ENCODE assay signal across 25 cellular contexts in the genomic region with DNA sequence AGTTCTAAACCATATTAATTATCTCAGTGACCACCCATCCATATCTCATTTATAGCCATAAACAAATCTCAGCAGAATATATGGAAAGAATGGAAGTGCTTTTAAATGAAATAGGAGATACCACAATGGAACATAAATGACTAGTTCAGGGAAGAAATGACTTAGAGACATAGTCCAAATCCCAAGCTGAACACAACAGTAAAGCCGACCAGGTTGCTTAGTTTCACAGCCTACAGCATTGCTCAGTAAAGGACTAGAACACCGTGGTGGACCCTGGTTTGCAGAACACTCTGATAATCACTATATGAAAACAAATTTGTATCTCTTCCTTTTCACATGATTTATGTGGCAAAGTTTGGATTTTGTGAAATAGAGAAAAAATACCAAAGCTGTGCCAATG.
"Had no signal": no experiment of that assay in that cellular context is flagged by ENCODE, and none has a peak within 500 bp of the region (broad histone marks: within the 10 kb centered on the region; RNA-seq: fewer than 3 reads in every experiment).

No MANE protein-coding gene starts in this region.

- H3K9me3 ChIP-seq: ascending aorta, gastroesophageal sphincter, ovary, prostate gland, sigmoid colon, thoracic aorta, vagina had no signal

- H3K4me3 ChIP-seq: ascending aorta, coronary artery, dorsolateral prefrontal cortex, gastroesophageal sphincter, ovary, prostate gland, sigmoid colon, thoracic aorta, vagina had no signal

- H3K4me3 Mint-ChIP-seq: activated naive CD4-positive, alpha-beta T cell treated with anti-CD3 and anti-CD28 coated beads, Interleukin-2, amount 10 ng/mL, durations not matched to agents 7 days and 5 days; activated naive CD8-positive, alpha-beta T cell treated with anti-CD3 and anti-CD28 coated beads, Interleukin-2, amount 10 ng/mL, durations not matched to agents 7 days and 5 days; activated T-helper 1 cell treated with anti-CD3 and anti-CD28 coated beads, Interleukin-12 subunit alpha, Interleukin-12 subunit beta, Interleukin-2, Interleukin-4 antibody, amounts not matched to agents 30 ng/mL and 10 ng/mL and 1 ng/mL, durations not matched to agents 14 hours and 24 hours and 36 hours; effector memory CD8-positive, alpha-beta T cell; stimulated activated effector memory CD8-positive, alpha-beta T cell treated with anti-CD3 and anti-CD28 coated beads, Interleukin-12 subunit alpha, Interleukin-12 subunit beta, amount 100 ng/mL, for 72 hours; stimulated activated naive CD8-positive, alpha-beta T cell treated with anti-CD3 and anti-CD28 coated beads, Interleukin-15, Interleukin-2, amounts not matched to agents 100 ng/mL and 50 ng/mL, for 24 hours; T-cell had no signal

- H3K36me3 ChIP-seq: ovary, prostate gland had no signal

- DNase-seq: activated CD4-positive, alpha-beta T cell treated with anti-CD3 and anti-CD28 coated beads for 4 hours; activated CD4-positive, alpha-beta T cell treated with anti-CD3 and anti-CD28 coated beads, Interleukin-2, amount 50 U/mL, for 4 hours; activated gamma-delta T cell; activated naive CD4-positive, alpha-beta T cell treated with anti-CD3 and anti-CD28 coated beads, Interleukin-2, amount 10 ng/mL, durations not matched to agents 7 days and 5 days; activated naive CD8-positive, alpha-beta T cell treated with anti-CD3 and anti-CD28 coated beads, Interleukin-2, amount 10 ng/mL, durations not matched to agents 7 days and 5 days; activated T-cell treated with anti-CD3 and anti-CD28 coated beads for 4 hours; brain microvascular endothelial cell; dorsolateral prefrontal cortex; effector memory CD8-positive, alpha-beta T cell; mesendoderm; ovary; sigmoid colon; small intestine; stimulated activated CD4-positive, alpha-beta T cell treated with anti-CD3 and anti-CD28 coated beads, Interleukin-4, amount 100 ng/mL, for 24 hours; T-cell; trophoblast cell had no signal

- H3K9me3 Mint-ChIP-seq: activated naive CD4-positive, alpha-beta T cell treated with anti-CD3 and anti-CD28 coated beads, Interleukin-2, amount 10 ng/mL, durations not matched to agents 7 days and 5 days; activated naive CD8-positive, alpha-beta T cell treated with anti-CD3 and anti-CD28 coated beads, Interleukin-2, amount 10 ng/mL, durations not matched to agents 7 days and 5 days; activated T-helper 1 cell treated with anti-CD3 and anti-CD28 coated beads, Interleukin-12 subunit alpha, Interleukin-12 subunit beta, Interleukin-2, Interleukin-4 antibody, amounts not matched to agents 30 ng/mL and 10 ng/mL and 1 ng/mL, durations not matched to agents 14 hours and 24 hours and 36 hours; effector memory CD8-positive, alpha-beta T cell; stimulated activated effector memory CD8-positive, alpha-beta T cell treated with anti-CD3 and anti-CD28 coated beads, Interleukin-12 subunit alpha, Interleukin-12 subunit beta, amount 100 ng/mL, for 72 hours; stimulated activated naive CD8-positive, alpha-beta T cell treated with anti-CD3 and anti-CD28 coated beads, Interleukin-15, Interleukin-2, amounts not matched to agents 100 ng/mL and 50 ng/mL, for 24 hours; T-cell had no signal

- ATAC-seq: effector memory CD8-positive, alpha-beta T cell; gastroesophageal sphincter; stimulated activated effector memory CD8-positive, alpha-beta T cell treated with anti-CD3 and anti-CD28 coated beads, Interleukin-12 subunit alpha, Interleukin-12 subunit beta, amount 100 ng/mL, for 72 hours; T-cell had no signal

- H3K4me1 Mint-ChIP-seq: stimulated activated effector memory CD8-positive, alpha-beta T cell treated with anti-CD3 and anti-CD28 coated beads, Interleukin-12 subunit alpha, Interleukin-12 subunit beta, amount 100 ng/mL, for 72 hours had no signal

- H3K27ac Mint-ChIP-seq: activated naive CD4-positive, alpha-beta T cell treated with anti-CD3 and anti-CD28 coated beads, Interleukin-2, amount 10 ng/mL, durations not matched to agents 7 days and 5 days; activated naive CD8-positive, alpha-beta T cell treated with anti-CD3 and anti-CD28 coated beads, Interleukin-2, amount 10 ng/mL, durations not matched to agents 7 days and 5 days; activated T-helper 1 cell treated with anti-CD3 and anti-CD28 coated beads, Interleukin-12 subunit alpha, Interleukin-12 subunit beta, Interleukin-2, Interleukin-4 antibody, amounts not matched to agents 30 ng/mL and 10 ng/mL and 1 ng/mL, durations not matched to agents 14 hours and 24 hours and 36 hours; stimulated activated effector memory CD8-positive, alpha-beta T cell treated with anti-CD3 and anti-CD28 coated beads, Interleukin-12 subunit alpha, Interleukin-12 subunit beta, amount 100 ng/mL, for 72 hours; stimulated activated naive CD8-positive, alpha-beta T cell treated with anti-CD3 and anti-CD28 coated beads, Interleukin-15, Interleukin-2, amounts not matched to agents 100 ng/mL and 50 ng/mL, for 24 hours; T-cell had no signal

- H3K4me1 ChIP-seq: ascending aorta, gastroesophageal sphincter, prostate gland had no signal

- H3K27me3 Mint-ChIP-seq: activated naive CD4-positive, alpha-beta T cell treated with anti-CD3 and anti-CD28 coated beads, Interleukin-2, amount 10 ng/mL, durations not matched to agents 7 days and 5 days; activated naive CD8-positive, alpha-beta T cell treated with anti-CD3 and anti-CD28 coated beads, Interleukin-2, amount 10 ng/mL, durations not matched to agents 7 days and 5 days; effector memory CD8-positive, alpha-beta T cell; stimulated activated naive CD8-positive, alpha-beta T cell treated with anti-CD3 and anti-CD28 coated beads, Interleukin-15, Interleukin-2, amounts not matched to agents 100 ng/mL and 50 ng/mL, for 24 hours; T-cell had no signal
